14 cellular contexts compared by ENCODE assay signal in the genomic region with DNA sequence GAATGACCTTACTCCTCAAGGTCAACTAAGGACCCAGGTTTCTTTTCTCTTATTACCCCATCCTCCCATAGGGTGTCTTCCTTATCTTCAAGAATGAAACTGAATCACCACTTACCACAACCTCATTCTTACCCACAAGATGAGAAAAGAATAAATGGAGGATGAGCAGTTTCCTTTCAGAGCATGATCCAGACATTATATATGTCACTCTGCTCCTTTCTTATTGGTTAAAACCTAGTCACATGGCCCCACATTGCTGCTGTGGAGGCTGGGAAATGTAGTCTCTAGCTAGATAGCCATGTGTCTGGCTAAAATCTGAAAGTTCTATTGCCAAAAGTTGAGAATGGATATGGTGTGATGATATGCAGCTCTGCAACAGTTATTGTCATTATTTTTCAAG.
DNase-seq lines count a peak whose midpoint lies in the region; ATAC-seq, FAIRE-seq and TF ChIP-seq lines count a peak whose summit lies in the region.
"Had no signal": no experiment of that assay in that cellular context is flagged by ENCODE, and none has a peak within 500 bp of the region (broad histone marks: within the 10 kb centered on the region; RNA-seq: fewer than 3 reads in every experiment).

No MANE protein-coding gene starts in this region.

- CTCF ChIA-PET in H1 (lab: Charles Lee; ENCODE audit: partially characterized antibody): interaction anchor here (1.1 kb wide), 2 partner anchors 114 to 135 kb away, joined by 3 read pairs; no protein-coding TSS in a partner anchor

- no peak overlapping the region for H2BK20ac ChIP-seq in H1 (ENCODE audit: low read length)

- H3K4me2 ChIP-seq in H1 (ENCODE audit: insufficient read depth in 1 of 2, low read depth in 2 of 2, low read length in 2 of 2): no peak overlapping the region

- no peak for TF ChIP-seq RAD21 in H1 (IDR thresholded peaks at IDR 0.05 in 1 of 2, conservative IDR thresholded peaks at IDR 0.05 in 1 of 2; ENCODE audit: low read depth in 2 of 2, low read length in 2 of 2)

- no peak overlapping the region for H3K27ac ChIP-seq in H1 (ENCODE audit: low read depth, low read length)
- H3K27ac ChIP-seq: ascending aorta, ovary had no signal

- no peak overlapping the region for H4K8ac ChIP-seq in H1 (ENCODE audit: extremely low read depth, insufficient read depth, low read length)

- H3K79me2 ChIP-seq in H1 (ENCODE audit: control insufficient read depth in 1 of 2, insufficient read depth in 2 of 2, low read length in 2 of 2): no peaks in the 10 kb centered on the region

- no peak for TF ChIP-seq EP300 in H1 (IDR thresholded peaks at IDR 0.05; ENCODE audit: borderline replicate concordance in 1 of 2, low read depth in 2 of 2, low read length in 2 of 2)

- no peak for ATAC-seq in GM19351 (IDR thresholded peaks at IDR 0.05; ENCODE audit: unreplicated experiment)

- no peaks in the 10 kb centered on the region for H3K4me1 Mint-ChIP-seq in chondrocyte (ENCODE audit: low read depth)
- H3K4me1 Mint-ChIP-seq: H9 had no signal

- H3K36me3 Mint-ChIP-seq in chondrocyte (ENCODE audit: low read depth): no peaks in the 10 kb centered on the region

- TF ChIP-seq POLR2A in H1 (IDR thresholded peaks at IDR 0.05; ENCODE audit: control extremely low read depth in 1 of 2, low read depth in 2 of 2, low read length in 2 of 2): no peak

- no peak overlapping the region for H3K18ac ChIP-seq in H1 (ENCODE audit: extremely low read depth, low read length)

- no peak overlapping the region for H2BK15ac ChIP-seq in H1 (ENCODE audit: low read length)

- TF ChIP-seq CTCF in H1 (IDR thresholded peaks at IDR 0.05; ENCODE audit: control extremely low read depth in 1 of 3, insufficient read depth in 1 of 3, low read depth in 1 of 3, low read length in 3 of 3): no peak
- no peak for TF ChIP-seq CTCF in chondrocyte (IDR thresholded peaks at IDR 0.05)

- H3K4ac ChIP-seq in H1 (replicated peaks; ENCODE audit: insufficient read length, low read depth, low read length): no peak overlapping the region

- peak; percentile 6 for DNase-seq in NCI-H345 (lab: John Stamatoyannopoulos, UW)
- no peak for DNase-seq in NCI-H345 treated with DMSO at 0.1 percent for 48 hours (lab: John Stamatoyannopoulos, UW; ENCODE audit: unreplicated experiment)
- peak; percentile 0 for DNase-seq in EL
- peak; percentile 35 for DNase-seq in NCI-H526 treated with DMSO at 0.1 percent for 48 hours (lab: John Stamatoyannopoulos, UW)
- DNase-seq in H1 (ENCODE audit: low read depth in 1 of 2, low spot score in 2 of 2): no peak
- DNase-seq in chondrocyte (ENCODE audit: low spot score): no peak
- no peak for DNase-seq in NCI-H2029 (lab: John Stamatoyannopoulos, UW)
- DNase-seq: dermis blood vessel endothelial cell, H9, ovary, trophoblast cell had no signal

- H4K20me1 ChIP-seq in H1 (replicated peaks in 1 of 2; ENCODE audit: control insufficient read depth in 1 of 2, insufficient read depth in 2 of 2, low read length in 2 of 2): no peaks in the 10 kb centered on the region

- H2BK120ac ChIP-seq in H1 (replicated peaks; ENCODE audit: low read depth, low read length): no peak overlapping the region

- H3K9me3 Mint-ChIP-seq in chondrocyte (ENCODE audit: low read depth): peaks cover 15% of the 10 kb centered on the region

- no peaks in the 10 kb centered on the region for H3K27me3 ChIP-seq in H1 (replicated peaks in 1 of 4; ENCODE audit: control insufficient read depth in 3 of 4, extremely low read depth in 1 of 4, insufficient read depth in 3 of 4, low read length in 3 of 4)
- H3K27me3 ChIP-seq: ascending aorta, ovary had no signal

- POLR2A ChIA-PET in H1 (lab: Charles Lee; ENCODE audit: partially characterized antibody): no interaction called here

- H2AK5ac ChIP-seq in H1 (ENCODE audit: low read depth, low read length): no peak overlapping the region

- no peak overlapping the region for H2BK5ac ChIP-seq in H1 (ENCODE audit: low read depth, low read length)

- H3K27ac Mint-ChIP-seq in chondrocyte (ENCODE audit: unreplicated experiment): no peak overlapping the region
- H3K27ac Mint-ChIP-seq: H9; T-helper 2 cell treated with Interferon-gamma antibody and Interleukin-4, amounts not matched to agents 5 μg/mL and 100 μg/mL, for 36 hours had no signal

- H3K4me1 ChIP-seq in H1 (replicated peaks in 1 of 4; ENCODE audit: control insufficient read depth in 3 of 4, insufficient read depth in 4 of 4, low read length in 3 of 4): no peaks in the 10 kb centered on the region
- H3K4me1 ChIP-seq: ascending aorta had no signal

- H4K5ac ChIP-seq in H1 (ENCODE audit: insufficient read length, low read depth, low read length): no peak overlapping the region

- H4K91ac ChIP-seq in H1 (replicated peaks; ENCODE audit: insufficient read length, low read length): no peak overlapping the region

- H3K36me3 ChIP-seq in H1 (ENCODE audit: control insufficient read depth in 2 of 4, insufficient read depth in 4 of 4, low read length in 3 of 4): no peaks in the 10 kb centered on the region
- H3K36me3 ChIP-seq: ascending aorta, ovary had no signal

- H3K9me3 ChIP-seq in H1 (ENCODE audit: insufficient read depth in 2 of 2, low read depth in 1 of 2, low read length in 1 of 2): no peaks in the 10 kb centered on the region
- H3K9me3 ChIP-seq: ascending aorta, ovary had no signal

- H3K23ac ChIP-seq in H1 (ENCODE audit: insufficient read length): no peak overlapping the region

- no peaks in the 10 kb centered on the region for H3K23me2 ChIP-seq in H1 (ENCODE audit: low read depth, low read length)

- no peak overlapping the region for H2BK12ac ChIP-seq in H1 (ENCODE audit: low read depth, low read length)

- no peak overlapping the region for H2AFZ ChIP-seq in H1 (ENCODE audit: low read length)

- H3K9ac ChIP-seq in H1 (replicated peaks in 1 of 4; ENCODE audit: extremely low read depth in 1 of 4, low read depth in 3 of 4, low read length in 3 of 4): no peak overlapping the region

- H3K14ac ChIP-seq in H1 (ENCODE audit: insufficient read length): no peak overlapping the region

- H3K27me3 Mint-ChIP-seq in chondrocyte (ENCODE audit: low read depth): no peaks in the 10 kb centered on the region

- H3K4me3 ChIP-seq in H1 (ENCODE audit: extremely low read depth in 1 of 4, insufficient read depth in 2 of 4, low read depth in 3 of 4, low read length in 4 of 4): no peak overlapping the region
- H3K4me3 ChIP-seq: ascending aorta, ovary had no signal

- no peak overlapping the region for H3K4me3 Mint-ChIP-seq in chondrocyte (ENCODE audit: unreplicated experiment)
- H3K4me3 Mint-ChIP-seq: H9; T-helper 2 cell treated with Interferon-gamma antibody and Interleukin-4, amounts not matched to agents 5 μg/mL and 100 μg/mL, for 36 hours had no signal

- no peak for FAIRE-seq in H1 (lab: Jason Lieb, UNC)

- H3K79me1 ChIP-seq in H1 (ENCODE audit: low read depth, low read length): no peaks in the 10 kb centered on the region

- H3K56ac ChIP-seq in H1 (replicated peaks; ENCODE audit: insufficient read length, low read depth, low read length): no peak overlapping the region

TF ChIP-seq in H1, 55 proteins besides CTCF, POLR2A, EP300 and RAD21:
- no peak for TF ChIP-seq HDAC2 (IDR thresholded peaks at IDR 0.05; ENCODE audit: borderline replicate concordance in 1 of 2, low read depth in 2 of 2, low read length in 2 of 2)
- peak; percentile 34; the same call in 1 of the 2 replicates for TF ChIP-seq SIX5 (IDR thresholded peaks at IDR 0.05; ENCODE audit: low read depth, low read length)
- no peak for TF ChIP-seq PHF8 (conservative IDR thresholded peaks at IDR 0.05; ENCODE audit: low read depth, low read length)
- peak; percentile 73 for TF ChIP-seq USF2 (IDR thresholded peaks at IDR 0.05; ENCODE audit: low read length)
- no peak for TF ChIP-seq SAP30 (IDR thresholded peaks at IDR 0.05; ENCODE audit: insufficient read depth, insufficient replicate concordance, low read length)
- TF ChIP-seq JUN (IDR thresholded peaks at IDR 0.05; ENCODE audit: low read depth, low read length): no peak

Comparison
In these comparisons a context has a peak if more than half of its experiments do, and no peak if none do; other contexts are left out.
1. DNase-seq: peak in NCI-H345 (single experiment), EL (single experiment) and NCI-H526 treated with DMSO at 0.1 percent for 48 hours (single experiment); none in NCI-H345 treated with DMSO at 0.1 percent for 48 hours (single experiment), H1 (0 of 2), chondrocyte (single experiment) and NCI-H2029 (single experiment).